ENCODE assay signal across 2 cellular contexts in genomic region chr16:70632273-70632672, GRCh38.
TF ChIP-seq lines count a peak whose summit lies in the region.

No MANE protein-coding gene starts in this region.

TF ChIP-seq in HCT116, 20 proteins besides CTCF, POLR2A, EP300 and RAD21:
- TF ChIP-seq SP1 (IDR thresholded peaks at IDR 0.05; ENCODE audit: low read depth) = no peak

TF ChIP-seq in K562, 482 proteins besides CTCF, POLR2A, EP300 and RAD21:
- TF ChIP-seq, protein P1, sequence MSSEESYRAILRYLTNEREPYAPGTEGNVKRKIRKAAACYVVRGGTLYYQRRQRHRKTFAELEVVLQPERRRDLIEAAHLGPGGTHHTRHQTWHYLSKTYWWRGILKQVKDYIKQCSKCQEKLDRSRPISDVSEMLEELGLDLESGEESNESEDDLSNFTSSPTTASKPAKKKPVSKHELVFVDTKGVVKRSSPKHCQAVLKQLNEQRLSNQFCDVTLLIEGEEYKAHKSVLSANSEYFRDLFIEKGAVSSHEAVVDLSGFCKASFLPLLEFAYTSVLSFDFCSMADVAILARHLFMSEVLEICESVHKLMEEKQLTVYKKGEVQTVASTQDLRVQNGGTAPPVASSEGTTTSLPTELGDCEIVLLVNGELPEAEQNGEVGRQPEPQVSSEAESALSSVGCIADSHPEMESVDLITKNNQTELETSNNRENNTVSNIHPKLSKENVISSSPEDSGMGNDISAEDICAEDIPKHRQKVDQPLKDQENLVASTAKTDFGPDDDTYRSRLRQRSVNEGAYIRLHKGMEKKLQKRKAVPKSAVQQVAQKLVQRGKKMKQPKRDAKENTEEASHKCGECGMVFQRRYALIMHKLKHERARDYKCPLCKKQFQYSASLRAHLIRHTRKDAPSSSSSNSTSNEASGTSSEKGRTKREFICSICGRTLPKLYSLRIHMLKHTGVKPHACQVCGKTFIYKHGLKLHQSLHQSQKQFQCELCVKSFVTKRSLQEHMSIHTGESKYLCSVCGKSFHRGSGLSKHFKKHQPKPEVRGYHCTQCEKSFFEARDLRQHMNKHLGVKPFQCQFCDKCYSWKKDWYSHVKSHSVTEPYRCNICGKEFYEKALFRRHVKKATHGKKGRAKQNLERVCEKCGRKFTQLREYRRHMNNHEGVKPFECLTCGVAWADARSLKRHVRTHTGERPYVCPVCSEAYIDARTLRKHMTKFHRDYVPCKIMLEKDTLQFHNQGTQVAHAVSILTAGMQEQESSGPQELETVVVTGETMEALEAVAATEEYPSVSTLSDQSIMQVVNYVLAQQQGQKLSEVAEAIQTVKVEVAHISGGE (CRISPR knock-in tag; IDR thresholded peaks at IDR 0.05) = peak in 1 of 3 experiments; percentile 65; a peak in 2 of 6 replicates
- TF ChIP-seq ZNF12 (CRISPR knock-in tag; IDR thresholded peaks at IDR 0.05) (no peak), ZHX1 (conservative IDR thresholded peaks at IDR 0.05; ENCODE audit: low read length) (no peak), KAT8 (IDR thresholded peaks at IDR 0.05; ENCODE audit: low read depth) (no peak), RNF219 (CRISPR knock-in tag; IDR thresholded peaks at IDR 0.05) (no peak)
- TF ChIP-seq, protein P2, sequence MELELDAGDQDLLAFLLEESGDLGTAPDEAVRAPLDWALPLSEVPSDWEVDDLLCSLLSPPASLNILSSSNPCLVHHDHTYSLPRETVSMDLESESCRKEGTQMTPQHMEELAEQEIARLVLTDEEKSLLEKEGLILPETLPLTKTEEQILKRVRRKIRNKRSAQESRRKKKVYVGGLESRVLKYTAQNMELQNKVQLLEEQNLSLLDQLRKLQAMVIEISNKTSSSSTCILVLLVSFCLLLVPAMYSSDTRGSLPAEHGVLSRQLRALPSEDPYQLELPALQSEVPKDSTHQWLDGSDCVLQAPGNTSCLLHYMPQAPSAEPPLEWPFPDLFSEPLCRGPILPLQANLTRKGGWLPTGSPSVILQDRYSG (tag; conservative IDR thresholded peaks at IDR 0.05; ENCODE audit: low read depth) = no peak
